ENCODE assay signal across 7 cellular contexts in the genomic region with DNA sequence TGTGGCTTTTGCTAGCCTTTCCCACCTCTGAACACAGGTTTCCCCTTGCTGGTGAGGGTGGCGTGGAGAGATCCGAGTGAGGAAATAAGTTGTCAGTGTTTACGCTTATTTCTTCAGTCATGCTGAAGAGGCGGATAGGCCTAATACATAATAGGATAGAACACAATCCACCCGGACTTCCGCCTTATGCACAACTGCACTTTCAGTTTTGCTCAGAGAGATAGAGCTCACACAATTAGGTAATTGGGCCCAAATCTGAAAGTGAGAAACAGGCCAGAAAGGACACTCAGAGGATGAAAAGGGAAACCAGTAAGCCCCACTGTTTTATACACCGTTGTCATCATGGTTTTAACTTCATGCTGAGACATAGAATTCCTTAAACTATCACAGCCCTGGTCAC. TPM values are rescaled to one million over a fixed set of nuclear protein-coding genes. Genes with fewer than 3 reads are reported as not detected.
DNase-seq lines count a peak whose midpoint lies in the region; ATAC-seq, FAIRE-seq and TF ChIP-seq lines count a peak whose summit lies in the region.
"Not testable (repeated sequence)": the region's sequence is repeated elsewhere in the genome, so short reads cannot be mapped to it uniquely, and the experiment has no call there.

No MANE protein-coding gene starts in this region.

- DNase-seq in HepG2 (ENCODE audit: low spot score): not testable (repeated sequence)

- not testable (repeated sequence) for H3K9ac ChIP-seq in HepG2 (ENCODE audit: insufficient read depth, low read depth, low read length)

- BruUV-seq in HepG2 (replicated peaks; lab: Mats Ljungman, UMichigan): not testable (repeated sequence)

- H3K9me3 ChIP-seq in HepG2 (ENCODE audit: low read length): not testable (repeated sequence)

- TF ChIP-seq RAD21 in HepG2 (CRISPR knock-in tag; IDR thresholded peaks at IDR 0.05): not testable (repeated sequence)

- H3K4me3 ChIP-seq in HepG2 (replicated peaks in 1 of 3; ENCODE audit: insufficient read depth in 1 of 3, low read depth in 2 of 3, low read length in 3 of 3): not testable (repeated sequence)

- intact Hi-C loops in HepG2 (cut with micrococcal nuclease; ENCODE audit: unreplicated experiment): not testable (repeated sequence)

- not testable (repeated sequence) for H3K4me1 ChIP-seq in HepG2 (ENCODE audit: insufficient read depth, low read length)

- FAIRE-seq in HepG2 (lab: Jason Lieb, UNC): peak; percentile 23

- in situ Hi-C loops in HepG2 (cut with HindIII; ENCODE audit: extremely low pct_ligation_motif_present, low pct_unique_long_range_greater_than_20kb): not testable (repeated sequence)

- H3K79me2 ChIP-seq in HepG2 (ENCODE audit: insufficient read depth, low read length): not testable (repeated sequence)

- POLR2A ChIA-PET in HepG2 (lab: Yijun Ruan, JAX): not testable (repeated sequence)

- not testable (repeated sequence) for TF ChIP-seq POLR2A in HepG2 (IDR thresholded peaks at IDR 0.05; ENCODE audit: insufficient read depth in 1 of 2, low read depth in 2 of 2, low read length in 2 of 2)

- not testable (repeated sequence) for H2AFZ ChIP-seq in HepG2 (ENCODE audit: low read length)

- CTCF ChIA-PET in HepG2 (lab: Yijun Ruan, JAX; ENCODE audit: low intra/inter-chr PET ratio, low total read pairs): not testable (repeated sequence)

- not testable (repeated sequence) for TF ChIP-seq CTCF in HepG2 (CRISPR knock-in tag; IDR thresholded peaks at IDR 0.05)

- no CpG with 5 or more reads among the region's 7 CpGs for WGBS in HepG2 (ENCODE audit: low lambda C conversion rate)

- not testable (repeated sequence) for H3K27me3 ChIP-seq in HepG2 (ENCODE audit: control insufficient read depth in 1 of 2, insufficient read depth in 2 of 2, low read length in 2 of 2)

- not testable (repeated sequence) for TF ChIP-seq EP300 in HepG2 (IDR thresholded peaks at IDR 0.05; ENCODE audit: low read depth in 2 of 2, low read length in 2 of 2); HepG2 (CRISPR knock-in tag; IDR thresholded peaks at IDR 0.05; ENCODE audit: borderline replicate concordance)

- not testable (repeated sequence) for H3K27ac ChIP-seq in HepG2 (ENCODE audit: extremely low read length, insufficient read depth, low read length)

- ATAC-seq in GM18858 (IDR thresholded peaks at IDR 0.05; ENCODE audit: unreplicated experiment) (peak; percentile 72), GM19397 (IDR thresholded peaks at IDR 0.05; ENCODE audit: unreplicated experiment) (peak; percentile 67), GM21619 (IDR thresholded peaks at IDR 0.05; ENCODE audit: unreplicated experiment) (peak; percentile 77), HG02884 (IDR thresholded peaks at IDR 0.05; ENCODE audit: unreplicated experiment) (peak; percentile 71), HG03139 (IDR thresholded peaks at IDR 0.05; ENCODE audit: unreplicated experiment) (peak; percentile 67), HG03571 (IDR thresholded peaks at IDR 0.05; ENCODE audit: unreplicated experiment) (peak; percentile 77)
- ATAC-seq in HepG2: not testable (repeated sequence)

- H3K4me2 ChIP-seq in HepG2 (ENCODE audit: low read depth, low read length): not testable (repeated sequence)

- not testable (repeated sequence) for H3K36me3 ChIP-seq in HepG2 (replicated peaks in 1 of 2; ENCODE audit: control insufficient read depth in 1 of 2, insufficient read depth in 2 of 2, low read length in 2 of 2)

- H4K20me1 ChIP-seq in HepG2 (ENCODE audit: insufficient read depth, low read length): not testable (repeated sequence)

RNA-seq across cellular contexts. Expression of a gene that starts 29.7 kb away (rescaled TPM):
- 24.7 and 43.4 TPM in 2 replicates for total RNA-seq in HepG2 (2016; rRNA removed; fragmentation: Illumina TruSeq; extraction: Trizol)
- total RNA-seq in HepG2 (2016; cell fraction: cytosol; rRNA removed; fragmentation: Illumina TruSeq; extraction: Trizol; ENCODE audit: low read depth): 4.4 and 4.7 TPM in 2 replicates
- 26.3 and 44.5 TPM in 2 replicates for total RNA-seq in HepG2 (2016; cell fraction: insoluble cytoplasmic fraction; rRNA removed; fragmentation: Illumina TruSeq; extraction: Trizol)
- 7.1 and 7.5 TPM in 2 replicates for total RNA-seq in HepG2 (2016; cell fraction: membrane; rRNA removed; fragmentation: Illumina TruSeq; extraction: Trizol)
- 13.4 and 16.7 TPM in 2 replicates for total RNA-seq in HepG2 (2016; cell fraction: nucleus; rRNA removed; fragmentation: Illumina TruSeq; extraction: Trizol)
- polyA plus RNA-seq in HepG2 (2011; rRNA removed): 22.2 and 22.8 TPM in 2 replicates
- polyA plus RNA-seq in HepG2 (2011; cell fraction: cytosol; rRNA removed): 16.4 and 23.1 TPM in 2 replicates
- polyA plus RNA-seq in HepG2 (2011; cell fraction: nucleus; rRNA removed): 6.7 and 9.0 TPM in 2 replicates
- 38.3 and 44.2 TPM in 2 replicates for polyA plus RNA-seq in HepG2 (2012)
- 6.5 TPM in 2 replicates for polyA plus RNA-seq in HepG2 (2016; cell fraction: cytosol; fragmentation: Illumina TruSeq; extraction: Trizol; ENCODE audit: low read depth)
- 76.8 and 85.6 TPM in 2 replicates for polyA plus RNA-seq in HepG2 (2016; cell fraction: insoluble cytoplasmic fraction; fragmentation: Illumina TruSeq; extraction: Trizol; ENCODE audit: low read depth)
- 7.2 and 10.0 TPM in 2 replicates for polyA plus RNA-seq in HepG2 (2016; cell fraction: membrane; fragmentation: Illumina TruSeq; extraction: Trizol; ENCODE audit: low read depth)
- polyA plus RNA-seq in HepG2 (2016; cell fraction: nucleus; fragmentation: Illumina TruSeq; extraction: Trizol; ENCODE audit: insufficient read depth, low read depth): 28.3 and 28.6 TPM in 2 replicates
- 20.6 TPM in 1 of 2 replicates, not detected in the other for polyA minus RNA-seq in HepG2 (2011; rRNA and poly(A)+ RNA removed; ENCODE audit: low replicate concordance)
- polyA minus RNA-seq in HepG2 (2011; cell fraction: cytosol; rRNA and poly(A)+ RNA removed): 10.9 and 12.7 TPM in 2 replicates
- 6.2 and 7.6 TPM in 2 replicates for polyA minus RNA-seq in HepG2 (2011; cell fraction: nucleus; rRNA and poly(A)+ RNA removed)
